ENCODE assay signal across 1 cellular context in genomic region chr9:129633848-129634247, GRCh38.
TF ChIP-seq lines count a peak whose summit lies in the region.

No MANE protein-coding gene starts in this region.

TF ChIP-seq in K562, 482 proteins besides CTCF, POLR2A, EP300 and RAD21:
- TF ChIP-seq NCOA1 (IDR thresholded peaks at IDR 0.05; ENCODE audit: low read depth): no peak
- TF ChIP-seq ZBTB40 (IDR thresholded peaks at IDR 0.05): no peak
- TF ChIP-seq ZBTB40 (CRISPR knock-in tag; IDR thresholded peaks at IDR 0.05): no peak
- no peak for TF ChIP-seq HDAC1 (IDR thresholded peaks at IDR 0.05)
- no peak for TF ChIP-seq ZSCAN32 (CRISPR knock-in tag; IDR thresholded peaks at IDR 0.05)
- TF ChIP-seq ZBTB33 (CRISPR knock-in tag; IDR thresholded peaks at IDR 0.05): no peak
